15 cellular contexts compared by ENCODE assay signal in genomic region chr21:32367158-32367557, GRCh38. TPM values are rescaled to one million over a fixed set of nuclear protein-coding genes. Genes with fewer than 3 reads are reported as not detected.
DNase-seq lines count a peak whose midpoint lies in the region; ATAC-seq and TF ChIP-seq lines count a peak whose summit lies in the region.
"Had no signal": no experiment of that assay in that cellular context is flagged by ENCODE, and none has a peak within 500 bp of the region (broad histone marks: within the 10 kb centered on the region; RNA-seq: fewer than 3 reads in every experiment).

No MANE protein-coding gene starts in this region.

- H3K4me3 ChIP-seq in AG10803 (ENCODE audit: low read length) (no peak overlapping the region), dorsolateral prefrontal cortex (no peak overlapping the region), parathyroid adenoma (ENCODE audit: low read depth, low read length) (no peak overlapping the region)
- H3K4me3 ChIP-seq: HAP-1 had no signal

- peak; percentile 43 for DNase-seq in AG10803 (ENCODE audit: low read depth)
- no peak for DNase-seq in dorsolateral prefrontal cortex
- no peak for DNase-seq in iPS-NIHi7 (ENCODE audit: extremely low spot score)
- DNase-seq in GOT3 (lab: John Stamatoyannopoulos, UW): no peak
- DNase-seq in activated CD4-positive, alpha-beta T cell treated with anti-CD3 and anti-CD28 coated beads, Interleukin-2, amount 10 ng/mL, durations not matched to agents 24 days and 14 days: no peak
- DNase-seq: Caco-2, NCI-H1092, NCI-H2227 treated with DMSO at 0.1 percent for 48 hours, NCI-H524 treated with DMSO at 0.1 percent for 48 hours, OCI-M1 had no signal

- ATAC-seq in GM19463 (IDR thresholded peaks at IDR 0.05; ENCODE audit: unreplicated experiment): no peak

- H3K4me1 ChIP-seq in parathyroid adenoma: peaks cover 38% of the 10 kb centered on the region
- H3K4me1 ChIP-seq: Caco-2, HAP-1 had no signal

- H3K36me3 ChIP-seq in parathyroid adenoma (ENCODE audit: control insufficient read depth, insufficient read depth, low read length): no peaks in the 10 kb centered on the region

- H3K4me1 Mint-ChIP-seq in activated CD4-positive, alpha-beta T cell treated with anti-CD3 and anti-CD28 coated beads, Interleukin-2, amount 10 ng/mL, durations not matched to agents 24 days and 14 days: peaks cover 8% of the 10 kb centered on the region

- H3K36me3 Mint-ChIP-seq in activated CD4-positive, alpha-beta T cell treated with anti-CD3 and anti-CD28 coated beads, Interleukin-2, amount 10 ng/mL, durations not matched to agents 24 days and 14 days (ENCODE audit: low read depth): peaks cover 72% of the 10 kb centered on the region

- H3K27ac ChIP-seq in VCaP (peak overlapping the region; percentile 41), dorsolateral prefrontal cortex (peak overlapping the region in 35 of 59 donors; percentile 2 to 89 (median 51)), parathyroid adenoma (peak overlapping the region; percentile 97)

- TF ChIP-seq CTCF in AG10803 (conservative IDR thresholded peaks at IDR 0.05; ENCODE audit: low read length) (no peak), VCaP (conservative IDR thresholded peaks at IDR 0.05) (no peak), dorsolateral prefrontal cortex (IDR thresholded peaks at IDR 0.05 in 54 of 56, conservative IDR thresholded peaks at IDR 0.05 in 2 of 56; ENCODE audit: low read depth in 1 of 56, partially characterized antibody in 56 of 56) (no peak), parathyroid adenoma (IDR thresholded peaks at IDR 0.05) (no peak)

- H3K9ac ChIP-seq in parathyroid adenoma: no peak overlapping the region

- no peaks in the 10 kb centered on the region for H3K27me3 Mint-ChIP-seq in activated CD4-positive, alpha-beta T cell treated with anti-CD3 and anti-CD28 coated beads, Interleukin-2, amount 10 ng/mL, durations not matched to agents 24 days and 14 days

- intact Hi-C loops in dorsolateral prefrontal cortex (cut with DNase I): no loop called here
- intact Hi-C loops in activated CD4-positive, alpha-beta T cell treated with anti-CD3 and anti-CD28 coated beads, Interleukin-2, amount 10 ng/mL, durations not matched to agents 24 days and 14 days (cut with micrococcal nuclease): no loop called here

- H3K4me3 Mint-ChIP-seq in activated CD4-positive, alpha-beta T cell treated with anti-CD3 and anti-CD28 coated beads, Interleukin-2, amount 10 ng/mL, durations not matched to agents 24 days and 14 days: no peak overlapping the region
- H3K4me3 Mint-ChIP-seq: CD14-positive monocyte had no signal

- H3K4me2 ChIP-seq in parathyroid adenoma (ENCODE audit: low read length): peak overlapping the region; percentile 42

- no peak overlapping the region for H2AFZ ChIP-seq in parathyroid adenoma

- H3K9me3 ChIP-seq in parathyroid adenoma (ENCODE audit: control insufficient read depth, low read length): no peaks in the 10 kb centered on the region
- H3K9me3 ChIP-seq: Caco-2, HAP-1 had no signal

- H3K27ac Mint-ChIP-seq in activated CD4-positive, alpha-beta T cell treated with anti-CD3 and anti-CD28 coated beads, Interleukin-2, amount 10 ng/mL, durations not matched to agents 24 days and 14 days: no peak overlapping the region

- H3K9me3 Mint-ChIP-seq in activated CD4-positive, alpha-beta T cell treated with anti-CD3 and anti-CD28 coated beads, Interleukin-2, amount 10 ng/mL, durations not matched to agents 24 days and 14 days: no peaks in the 10 kb centered on the region
- H3K9me3 Mint-ChIP-seq: CD14-positive monocyte had no signal

- H3K27me3 ChIP-seq in dorsolateral prefrontal cortex: no peaks in the 10 kb centered on the region
- H3K27me3 ChIP-seq in parathyroid adenoma (ENCODE audit: control insufficient read depth, insufficient read depth, low read length): no peaks in the 10 kb centered on the region

- H3K79me2 ChIP-seq in parathyroid adenoma: peaks cover 9% of the 10 kb centered on the region

RNA-seq across cellular contexts. Expression of gene URB1, which starts 25.7 kb away (rescaled TPM):
- 10 to 100 TPM; 16.2 to 31.0 (median 22.1) TPM for total RNA-seq in dorsolateral prefrontal cortex
- total RNA-seq in activated CD4-positive, alpha-beta T cell treated with anti-CD3 and anti-CD28 coated beads, Interleukin-2, amount 10 ng/mL, durations not matched to agents 24 days and 14 days: 39.2 and 41.7 TPM in 2 replicates

RNA-seq across cellular contexts. Expression of gene EVA1C, which starts 45.3 kb away (rescaled TPM):
- 10 to 100 TPM; 15.9 to 52.5 (median 27.2) TPM for total RNA-seq in dorsolateral prefrontal cortex
- 6.0 and 8.2 TPM in 2 replicates for total RNA-seq in activated CD4-positive, alpha-beta T cell treated with anti-CD3 and anti-CD28 coated beads, Interleukin-2, amount 10 ng/mL, durations not matched to agents 24 days and 14 days
- total RNA-seq: Caco-2 had no signal

Comparison
In these comparisons a context has a peak if more than half of its experiments do, and no peak if none do; other contexts are left out.
1. H3K27ac ChIP-seq: peak in every context shown above with its lines; median percentile 97 in parathyroid adenoma; 51 in dorsolateral prefrontal cortex; 41 in VCaP.